In genomic region chr3:69500604-69501003, GRCh38 we compare ENCODE assay signal across 16 cellular contexts.
DNase-seq lines count a peak whose midpoint lies in the region; ATAC-seq, FAIRE-seq and TF ChIP-seq lines count a peak whose summit lies in the region.
"Had no signal": no experiment of that assay in that cellular context is flagged by ENCODE, and none has a peak within 500 bp of the region (broad histone marks: within the 10 kb centered on the region; RNA-seq: fewer than 3 reads in every experiment).

No MANE protein-coding gene starts in this region.

- CTCF ChIA-PET in HepG2 (lab: Yijun Ruan, JAX; ENCODE audit: low intra/inter-chr PET ratio, low total read pairs): no interaction called here

- peaks cover 7% of the 10 kb centered on the region for H3K4me1 Mint-ChIP-seq in osteocyte (ENCODE audit: unreplicated experiment)
- H3K4me1 Mint-ChIP-seq: natural killer cell had no signal

- H3K4me3 Mint-ChIP-seq in osteocyte (ENCODE audit: unreplicated experiment): no peak overlapping the region
- H3K4me3 Mint-ChIP-seq: brain; natural killer cell; stimulated activated naive CD8-positive, alpha-beta T cell treated with anti-CD3 and anti-CD28 coated beads, Interleukin-15, Interleukin-2, amounts not matched to agents 100 ng/mL and 50 ng/mL, for 24 hours had no signal

- no peaks in the 10 kb centered on the region for H3K79me2 ChIP-seq in HepG2 (ENCODE audit: insufficient read depth, low read length)

- H3K36me3 ChIP-seq in right lobe of liver (no peaks in the 10 kb centered on the region), HepG2 (replicated peaks in 1 of 2; ENCODE audit: control insufficient read depth in 1 of 2, insufficient read depth in 2 of 2, low read length in 2 of 2) (no peaks in the 10 kb centered on the region)

- H3K36me3 Mint-ChIP-seq in osteocyte (ENCODE audit: unreplicated experiment): no peaks in the 10 kb centered on the region
- H3K36me3 Mint-ChIP-seq: brain, natural killer cell had no signal

- TF ChIP-seq CTCF in right lobe of liver (IDR thresholded peaks at IDR 0.05): no peak
- TF ChIP-seq CTCF in HepG2 (CRISPR knock-in tag; IDR thresholded peaks at IDR 0.05): no peak
- TF ChIP-seq CTCF in fibroblast of mammary gland (conservative IDR thresholded peaks at IDR 0.05; ENCODE audit: control insufficient read depth, insufficient read depth, low read depth, low read length): no peak
- no peak for TF ChIP-seq CTCF in osteocyte (IDR thresholded peaks at IDR 0.05)

- no peak overlapping the region for H3K4me2 ChIP-seq in HepG2 (ENCODE audit: low read depth, low read length)
- H3K4me2 ChIP-seq: A549 had no signal

- no peak for TF ChIP-seq RAD21 in HepG2 (CRISPR knock-in tag; IDR thresholded peaks at IDR 0.05)

- H3K4me3 ChIP-seq in right lobe of liver (no peak overlapping the region), HepG2 (replicated peaks in 1 of 3; ENCODE audit: insufficient read depth in 1 of 3, low read depth in 2 of 3, low read length in 3 of 3) (no peak overlapping the region), fibroblast of mammary gland (ENCODE audit: control insufficient read depth, low read depth, low read length) (no peak overlapping the region)
- H3K4me3 ChIP-seq: A549 had no signal

- H3K27me3 ChIP-seq in right lobe of liver (no peaks in the 10 kb centered on the region), HepG2 (ENCODE audit: control insufficient read depth in 1 of 2, insufficient read depth in 2 of 2, low read length in 2 of 2) (no peaks in the 10 kb centered on the region)

- peak in 1 of 3 donors; percentile 28 for DNase-seq in right lobe of liver
- DNase-seq in HepG2 (ENCODE audit: low spot score): no peak
- DNase-seq in fibroblast of mammary gland (ENCODE audit: low read depth): peak; percentile 5
- peak; percentile 36 for DNase-seq in mucosa of gallbladder (ENCODE audit: low spot score)
- no peak for DNase-seq in osteocyte (ENCODE audit: extremely low spot score, unreplicated experiment)
- DNase-seq in NCI-H524 treated with DMSO at 0.1 percent for 48 hours (lab: John Stamatoyannopoulos, UW): no peak
- DNase-seq in HuH-7.5 (ENCODE audit: low spot score): no peak
- DNase-seq in NCI-H2081 (lab: John Stamatoyannopoulos, UW): no peak
- DNase-seq: GF-D8, natural killer cell, NCI-H187 treated with DMSO at 0.1 percent for 48 hours, SHP77 treated with DMSO at 0.1 percent for 48 hours had no signal

- intact Hi-C loops in right lobe of liver (cut with DNase I) (no loop called here), HepG2 (cut with micrococcal nuclease; ENCODE audit: unreplicated experiment) (no loop called here)

- no peaks in the 10 kb centered on the region for H3K9me3 ChIP-seq in right lobe of liver
- H3K9me3 ChIP-seq in HepG2 (ENCODE audit: low read length): no peaks in the 10 kb centered on the region
- H3K9me3 ChIP-seq: A549 had no signal

- POLR2A ChIA-PET in HepG2 (lab: Yijun Ruan, JAX): no interaction called here

- H3K27me3 Mint-ChIP-seq in osteocyte (ENCODE audit: unreplicated experiment): peaks cover 15% of the 10 kb centered on the region
- H3K27me3 Mint-ChIP-seq: brain had no signal

- ATAC-seq in right lobe of liver: peak; percentile 36 to 82 (median 72)
- no peak for ATAC-seq in HepG2
- ATAC-seq: A549, natural killer cell had no signal

- H3K27ac Mint-ChIP-seq in osteocyte (ENCODE audit: unreplicated experiment): no peak overlapping the region
- H3K27ac Mint-ChIP-seq: brain; natural killer cell; stimulated activated naive CD8-positive, alpha-beta T cell treated with anti-CD3 and anti-CD28 coated beads, Interleukin-15, Interleukin-2, amounts not matched to agents 100 ng/mL and 50 ng/mL, for 24 hours had no signal

- BruUV-seq in HepG2 (replicated peaks; lab: Mats Ljungman, UMichigan): no TSS peak

- no peak for FAIRE-seq in HepG2 (lab: Jason Lieb, UNC)
- FAIRE-seq: A549, TTC549 had no signal

- H3K4me1 ChIP-seq in right lobe of liver (no peaks in the 10 kb centered on the region), HepG2 (ENCODE audit: insufficient read depth, low read length) (no peaks in the 10 kb centered on the region)
- H3K4me1 ChIP-seq: A549 had no signal

- H3K27ac ChIP-seq in right lobe of liver (no peak overlapping the region), HepG2 (ENCODE audit: extremely low read length, insufficient read depth, low read length) (no peak overlapping the region)
- H3K27ac ChIP-seq: A549 had no signal

- WGBS in right lobe of liver (ENCODE audit: insufficient coverage, low coverage, low lambda C conversion rate, missing lambda C conversion rate): 60% methylated on average over 5 of the region's 5 CpGs
- 19% methylated on average over 5 of the region's 5 CpGs for WGBS in HepG2 (ENCODE audit: low lambda C conversion rate)

- TF ChIP-seq EP300 in HepG2 (IDR thresholded peaks at IDR 0.05; ENCODE audit: low read depth in 2 of 2, low read length in 2 of 2) (no peak), HepG2 (CRISPR knock-in tag; IDR thresholded peaks at IDR 0.05; ENCODE audit: borderline replicate concordance) (no peak)

- no peak for TF ChIP-seq POLR2A in right lobe of liver (IDR thresholded peaks at IDR 0.05)
- no peak for TF ChIP-seq POLR2A in HepG2 (IDR thresholded peaks at IDR 0.05; ENCODE audit: insufficient read depth in 1 of 2, low read depth in 2 of 2, low read length in 2 of 2)

- in situ Hi-C loops in HepG2 (cut with HindIII; ENCODE audit: extremely low pct_ligation_motif_present, low pct_unique_long_range_greater_than_20kb): no loop called here

- no peaks in the 10 kb centered on the region for H3K9me3 Mint-ChIP-seq in osteocyte (ENCODE audit: unreplicated experiment)
- H3K9me3 Mint-ChIP-seq: natural killer cell; stimulated activated naive CD8-positive, alpha-beta T cell treated with anti-CD3 and anti-CD28 coated beads, Interleukin-15, Interleukin-2, amounts not matched to agents 100 ng/mL and 50 ng/mL, for 24 hours had no signal

- no peaks in the 10 kb centered on the region for H4K20me1 ChIP-seq in HepG2 (ENCODE audit: insufficient read depth, low read length)

- no peak overlapping the region for H2AFZ ChIP-seq in HepG2 (ENCODE audit: low read length)

- H3K9ac ChIP-seq in HepG2 (ENCODE audit: insufficient read depth, low read depth, low read length): no peak overlapping the region

TF ChIP-seq in HepG2, 621 proteins besides CTCF, POLR2A, EP300 and RAD21:
- TF ChIP-seq RXRB (CRISPR knock-in tag; IDR thresholded peaks at IDR 0.05; ENCODE audit: borderline replicate concordance) (no peak), FLYWCH1 (CRISPR knock-in tag; IDR thresholded peaks at IDR 0.05) (no peak)
- TF ChIP-seq, protein P1, sequence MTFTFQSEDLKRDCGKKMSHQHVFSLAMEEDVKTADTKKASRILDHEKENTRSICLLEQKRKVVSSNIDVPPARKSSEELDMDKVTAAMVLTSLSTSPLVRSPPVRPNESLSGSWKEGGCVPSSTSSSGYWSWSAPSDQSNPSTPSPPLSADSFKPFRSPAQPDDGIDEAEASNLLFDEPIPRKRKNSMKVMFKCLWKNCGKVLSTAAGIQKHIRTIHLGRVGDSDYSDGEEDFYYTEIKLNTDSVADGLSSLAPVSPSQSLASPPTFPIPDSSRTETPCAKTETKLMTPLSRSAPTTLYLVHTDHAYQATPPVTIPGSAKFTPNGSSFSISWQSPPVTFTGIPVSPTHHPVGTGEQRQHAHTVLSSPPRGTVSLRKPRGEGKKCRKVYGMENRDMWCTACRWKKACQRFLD (CRISPR knock-in tag; IDR thresholded peaks at IDR 0.05; ENCODE audit: borderline replicate concordance): no peak
- TF ChIP-seq, protein P2, sequence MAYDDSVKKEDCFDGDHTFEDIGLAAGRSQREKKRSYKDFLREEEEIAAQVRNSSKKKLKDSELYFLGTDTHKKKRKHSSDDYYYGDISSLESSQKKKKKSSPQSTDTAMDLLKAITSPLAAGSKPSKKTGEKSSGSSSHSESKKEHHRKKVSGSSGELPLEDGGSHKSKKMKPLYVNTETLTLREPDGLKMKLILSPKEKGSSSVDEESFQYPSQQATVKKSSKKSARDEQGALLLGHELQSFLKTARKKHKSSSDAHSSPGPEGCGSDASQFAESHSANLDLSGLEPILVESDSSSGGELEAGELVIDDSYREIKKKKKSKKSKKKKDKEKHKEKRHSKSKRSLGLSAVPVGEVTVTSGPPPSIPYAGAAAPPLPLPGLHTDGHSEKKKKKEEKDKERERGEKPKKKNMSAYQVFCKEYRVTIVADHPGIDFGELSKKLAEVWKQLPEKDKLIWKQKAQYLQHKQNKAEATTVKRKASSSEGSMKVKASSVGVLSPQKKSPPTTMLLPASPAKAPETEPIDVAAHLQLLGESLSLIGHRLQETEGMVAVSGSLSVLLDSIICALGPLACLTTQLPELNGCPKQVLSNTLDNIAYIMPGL (CRISPR knock-in tag; IDR thresholded peaks at IDR 0.05; ENCODE audit: borderline replicate concordance in 1 of 2, low read depth in 1 of 2): no peak

Comparison
In these comparisons a context has a peak if more than half of its experiments do, and no peak if none do; other contexts are left out.
1. DNase-seq: peak in fibroblast of mammary gland (single experiment) and mucosa of gallbladder (single experiment); none in HepG2 (single experiment), osteocyte (single experiment), NCI-H524 treated with DMSO at 0.1 percent for 48 hours (single experiment), HuH-7.5 (single experiment) and NCI-H2081 (0 of 2).